Comparison of ENCODE assay signal across 25 cellular contexts in the genomic region with DNA sequence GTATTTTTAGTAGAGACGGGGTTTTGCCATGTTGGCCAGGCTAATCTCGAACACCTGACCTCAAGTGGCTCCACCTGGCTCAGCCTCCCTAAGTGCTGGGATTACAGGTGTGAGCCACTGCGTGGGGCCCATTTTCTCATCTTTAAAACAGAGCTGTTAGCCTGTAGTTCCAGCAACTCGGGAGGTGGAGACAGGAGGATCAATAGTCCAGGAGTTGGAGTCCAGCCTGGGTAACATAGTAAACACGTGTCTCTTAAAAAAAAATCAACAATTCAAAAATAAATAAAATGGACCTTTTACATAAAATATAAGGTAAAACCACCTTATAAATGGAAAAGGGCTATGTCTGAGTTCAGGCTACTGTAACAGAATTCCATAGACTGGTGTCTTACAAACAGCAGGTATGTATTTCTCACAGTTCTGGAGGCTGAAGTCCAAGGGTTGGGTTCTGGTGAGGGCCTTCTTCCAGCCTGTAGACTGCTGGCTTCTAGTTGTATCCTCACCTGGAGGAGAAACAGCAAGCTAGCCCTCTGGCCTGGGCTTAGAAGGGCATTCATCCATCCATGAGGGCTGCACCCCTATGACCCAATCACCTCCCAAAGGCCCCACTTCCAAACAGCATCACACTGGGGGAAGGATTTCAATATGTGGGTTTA. TPM values are rescaled to one million over a fixed set of nuclear protein-coding genes. Genes with fewer than 3 reads are reported as not detected.
DNase-seq lines count a peak whose midpoint lies in the region; ATAC-seq and TF ChIP-seq lines count a peak whose summit lies in the region.
"Had no signal": no experiment of that assay in that cellular context is flagged by ENCODE, and none has a peak within 500 bp of the region (broad histone marks: within the 10 kb centered on the region; RNA-seq: fewer than 3 reads in every experiment).

No MANE protein-coding gene starts in this region.

- no peak for TF ChIP-seq CTCF in right lobe of liver (IDR thresholded peaks at IDR 0.05)
- TF ChIP-seq CTCF in endothelial cell (IDR thresholded peaks at IDR 0.05; ENCODE audit: unreplicated experiment): no peak
- no peak for TF ChIP-seq CTCF in brain microvascular endothelial cell (IDR thresholded peaks at IDR 0.05; ENCODE audit: low read depth, low read length, missing control alignments)

- H3K27ac ChIP-seq in KOPT-K1 (ENCODE audit: low read depth, low read length, poor library complexity, severe bottlenecking): peak overlapping the region; percentile 29
- H3K27ac ChIP-seq in right lobe of liver: peak overlapping the region in 2 of 3 donors; percentile 3 to 26
- no peak overlapping the region for H3K27ac ChIP-seq in brain microvascular endothelial cell
- H3K27ac ChIP-seq: body of pancreas, foreskin keratinocyte, heart right ventricle, vagina had no signal

- no peak overlapping the region for H3K4me3 Mint-ChIP-seq in activated naive CD8-positive, alpha-beta T cell
- no peak overlapping the region for H3K4me3 Mint-ChIP-seq in activated naive CD8-positive, alpha-beta T cell treated with anti-CD3 and anti-CD28 coated beads for 36 hours
- no peak overlapping the region for H3K4me3 Mint-ChIP-seq in endothelial cell (ENCODE audit: unreplicated experiment)
- H3K4me3 Mint-ChIP-seq: WTC11 had no signal

- H3K9me3 Mint-ChIP-seq in activated naive CD8-positive, alpha-beta T cell (ENCODE audit: low read depth): no peaks in the 10 kb centered on the region
- H3K9me3 Mint-ChIP-seq in activated naive CD8-positive, alpha-beta T cell treated with anti-CD3 and anti-CD28 coated beads for 36 hours: no peaks in the 10 kb centered on the region
- H3K9me3 Mint-ChIP-seq in endothelial cell (ENCODE audit: unreplicated experiment): no peaks in the 10 kb centered on the region
- H3K9me3 Mint-ChIP-seq: WTC11 had no signal

- peak; percentile 41 to 61 (median 52) for ATAC-seq in right lobe of liver
- no peak for ATAC-seq in GM19467 (IDR thresholded peaks at IDR 0.05; ENCODE audit: unreplicated experiment)
- ATAC-seq: body of pancreas, esophagus mucosa, foreskin keratinocyte, heart right ventricle, WTC11 had no signal

- no peak for TF ChIP-seq POLR2A in right lobe of liver (IDR thresholded peaks at IDR 0.05)

- H3K27ac Mint-ChIP-seq in activated naive CD8-positive, alpha-beta T cell: peak overlapping the region; percentile 58
- no peak overlapping the region for H3K27ac Mint-ChIP-seq in activated naive CD8-positive, alpha-beta T cell treated with anti-CD3 and anti-CD28 coated beads for 36 hours
- H3K27ac Mint-ChIP-seq in endothelial cell (ENCODE audit: unreplicated experiment): no peak overlapping the region
- H3K27ac Mint-ChIP-seq: WTC11 had no signal

- in situ Hi-C loops in brain microvascular endothelial cell (cut with HindIII; ENCODE audit: low pct_ligation_motif_present, low sequenced_read_pairs): no loop called here

- H3K4me1 ChIP-seq in right lobe of liver: peaks cover 0 to 35% (median 10%) of the 10 kb centered on the region in 4 donors
- H3K4me1 ChIP-seq: foreskin keratinocyte had no signal

- H3K27me3 ChIP-seq in right lobe of liver (no peaks in the 10 kb centered on the region), brain microvascular endothelial cell (replicated peaks) (peaks cover 2% of the 10 kb centered on the region)
- H3K27me3 ChIP-seq: body of pancreas, vagina had no signal

- no peaks in the 10 kb centered on the region for H3K36me3 Mint-ChIP-seq in activated naive CD8-positive, alpha-beta T cell
- H3K36me3 Mint-ChIP-seq in activated naive CD8-positive, alpha-beta T cell treated with anti-CD3 and anti-CD28 coated beads for 36 hours: peaks cover 7% of the 10 kb centered on the region
- H3K36me3 Mint-ChIP-seq in endothelial cell (ENCODE audit: low read depth, unreplicated experiment): peaks cover 11% of the 10 kb centered on the region
- H3K36me3 Mint-ChIP-seq: WTC11 had no signal

- H3K4me3 ChIP-seq in right lobe of liver (no peak overlapping the region), brain microvascular endothelial cell (ENCODE audit: low read depth, low read length) (no peak overlapping the region)
- H3K4me3 ChIP-seq: body of pancreas, heart right ventricle, smooth muscle cell, vagina had no signal

- H3K27me3 Mint-ChIP-seq in activated naive CD8-positive, alpha-beta T cell: no peaks in the 10 kb centered on the region
- H3K27me3 Mint-ChIP-seq in activated naive CD8-positive, alpha-beta T cell treated with anti-CD3 and anti-CD28 coated beads for 36 hours: no peaks in the 10 kb centered on the region
- H3K27me3 Mint-ChIP-seq in endothelial cell (ENCODE audit: unreplicated experiment): peaks cover 9% of the 10 kb centered on the region

- H3K36me3 ChIP-seq in KOPT-K1 (ENCODE audit: insufficient read depth, low read length): no peaks in the 10 kb centered on the region
- no peaks in the 10 kb centered on the region for H3K36me3 ChIP-seq in right lobe of liver
- no peaks in the 10 kb centered on the region for H3K36me3 ChIP-seq in brain microvascular endothelial cell (replicated peaks)
- H3K36me3 ChIP-seq: heart right ventricle, vagina had no signal

- WGBS in right lobe of liver (ENCODE audit: insufficient coverage, low coverage, low lambda C conversion rate, missing lambda C conversion rate): 45% methylated on average over 5 of the region's 5 CpGs

- DNase-seq in activated naive CD8-positive, alpha-beta T cell treated with anti-CD3 and anti-CD28 coated beads for 36 hours: no peak
- DNase-seq in right lobe of liver (peak in 1 of 3 donors; percentile 63), endothelial cell (ENCODE audit: low spot score) (no peak), brain microvascular endothelial cell (no peak)
- DNase-seq: body of pancreas; DMS53; effector CD4-positive, alpha-beta T cell; foreskin keratinocyte; GDM1; heart right ventricle; IMR-90; mesenchymal stem cell; NCI-H1105; NCI-H2029; NCI-H774 had no signal

- peaks cover 81% of the 10 kb centered on the region for H3K4me1 Mint-ChIP-seq in activated naive CD8-positive, alpha-beta T cell (ENCODE audit: low read depth)
- peaks cover 77% of the 10 kb centered on the region for H3K4me1 Mint-ChIP-seq in activated naive CD8-positive, alpha-beta T cell treated with anti-CD3 and anti-CD28 coated beads for 36 hours
- H3K4me1 Mint-ChIP-seq in endothelial cell (ENCODE audit: unreplicated experiment): peaks cover 7% of the 10 kb centered on the region

- no peaks in the 10 kb centered on the region for H3K9me3 ChIP-seq in KOPT-K1 (ENCODE audit: insufficient read depth, low read length, poor library complexity, severe bottlenecking)
- H3K9me3 ChIP-seq in right lobe of liver: no peaks in the 10 kb centered on the region
- H3K9me3 ChIP-seq: body of pancreas, heart right ventricle, vagina had no signal

- intact Hi-C loops in right lobe of liver (cut with DNase I): no loop called here

RNA-seq across cellular contexts. Expression of a gene that starts 7.0 kb away (rescaled TPM):
- 10 to 100 TPM; 33.4 to 34.5 TPM for total RNA-seq in activated naive CD8-positive, alpha-beta T cell treated with anti-CD3 and anti-CD28 coated beads for 36 hours
- total RNA-seq in right lobe of liver (under 1 TPM in 3 of 6 experiments, not detected in 3; 0.17 to 0.89 (median 0.37) TPM), endothelial cell (ENCODE audit: unreplicated experiment) (not detected)
- total RNA-seq: chondrocyte, foreskin keratinocyte, IMR-90, myocyte, osteoblast, smooth muscle cell had no signal

RNA-seq across cellular contexts. Expression of a gene that starts 35.0 kb away (rescaled TPM):
- 10 to 100 TPM; 21.1 to 21.4 TPM for total RNA-seq in activated naive CD8-positive, alpha-beta T cell treated with anti-CD3 and anti-CD28 coated beads for 36 hours
- total RNA-seq in right lobe of liver: 1 to 10 TPM in 4 of 6 experiments, under 1 TPM in 2; 0.81 to 5.9 (median 4.4) TPM
- 1.9 TPM for total RNA-seq in endothelial cell (ENCODE audit: unreplicated experiment)
- total RNA-seq: body of pancreas, myocyte, vagina had no signal

RNA-seq across cellular contexts. Expression of a gene that starts 35.6 kb away (rescaled TPM):
- total RNA-seq in activated naive CD8-positive, alpha-beta T cell treated with anti-CD3 and anti-CD28 coated beads for 36 hours: 1 to 10 TPM; 3.6 to 3.9 TPM
- total RNA-seq in right lobe of liver: under 1 TPM in 2 of 6 experiments, not detected in 4; 0.35 to 0.40 TPM
- 27.2 TPM for total RNA-seq in endothelial cell (ENCODE audit: unreplicated experiment)

RNA-seq across cellular contexts. Expression of a gene that starts 44.3 kb away (rescaled TPM):
- 1 to 10 TPM; 2.9 to 3.6 TPM for total RNA-seq in activated naive CD8-positive, alpha-beta T cell treated with anti-CD3 and anti-CD28 coated beads for 36 hours
- 1 to 10 TPM in 1 of 6 experiments, under 1 TPM in 4, not detected in 1; 0.12 to 1.1 (median 0.56) TPM for total RNA-seq in right lobe of liver
- total RNA-seq in endothelial cell (ENCODE audit: unreplicated experiment): 4.4 TPM

RNA-seq across cellular contexts. Expression of a gene that starts 54.2 kb away (rescaled TPM):
- total RNA-seq in activated naive CD8-positive, alpha-beta T cell treated with anti-CD3 and anti-CD28 coated beads for 36 hours: 10 to 100 TPM; 17.0 to 20.0 TPM
- total RNA-seq in right lobe of liver (10 to 100 TPM in 4 of 6 experiments, 1 to 10 TPM in 2; 8.2 to 14.6 (median 10.3) TPM), endothelial cell (ENCODE audit: unreplicated experiment) (30.2 TPM)

Comparison
In these comparisons a context has a peak if more than half of its experiments do, and no peak if none do; other contexts are left out.
1. RNA of a gene that starts 7.0 kb away (total RNA-seq): 33.4 to 34.5 TPM in activated naive CD8-positive, alpha-beta T cell treated with anti-CD3 and anti-CD28 coated beads for 36 hours; 0.17 to 0.89 TPM in right lobe of liver and not detected in endothelial cell (single experiment); every median in the first group is over 10 times any median in the second.